ENCODE assay signal across 10 cellular contexts in the genomic region with DNA sequence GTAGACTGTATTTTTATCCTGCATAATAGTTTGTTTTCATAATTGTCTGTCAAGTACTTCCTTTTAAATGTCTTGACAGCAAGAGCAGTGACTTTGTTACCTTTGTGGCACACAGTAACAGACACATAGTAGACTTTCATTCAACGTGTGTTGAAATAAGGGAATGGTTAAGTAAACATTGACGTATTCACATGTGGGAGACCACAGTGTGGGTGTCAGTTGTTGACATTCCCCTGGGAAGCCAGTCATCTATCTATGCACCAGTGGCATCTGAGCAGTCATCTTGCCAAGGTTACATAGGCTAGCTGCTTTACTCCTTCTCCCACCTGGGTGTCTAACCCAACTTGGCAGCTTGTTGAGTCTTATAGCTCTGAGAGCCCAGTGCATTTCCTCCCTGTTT. TPM values are rescaled to one million over a fixed set of nuclear protein-coding genes. Genes with fewer than 3 reads are reported as not detected.
DNase-seq lines count a peak whose midpoint lies in the region; ATAC-seq and TF ChIP-seq lines count a peak whose summit lies in the region.
"Had no signal": no experiment of that assay in that cellular context is flagged by ENCODE, and none has a peak within 500 bp of the region (broad histone marks: within the 10 kb centered on the region; RNA-seq: fewer than 3 reads in every experiment).

No MANE protein-coding gene starts in this region.

- peaks cover 33% of the 10 kb centered on the region for H3K4me1 Mint-ChIP-seq in activated naive CD4-positive, alpha-beta T cell treated with anti-CD3 and anti-CD28 coated beads, Interleukin-2, amount 50 U/mL, for 24 hours
- H3K4me1 Mint-ChIP-seq in T-cell = peaks cover 23 to 41% (median 37%) of the 10 kb centered on the region in 3 donors
- peaks cover 13 to 14% of the 10 kb centered on the region in 2 donors for H3K4me1 Mint-ChIP-seq in stimulated activated naive B cell treated with anti-CD40 and anti-IgM and Interleukin-4, amounts not matched to agents 10 μg/mL and 1 μg/mL and 100 μg/mL, for 72 hours

- POLR2A ChIA-PET in T-cell (lab: Charles Lee) = no interaction called here

- TF ChIP-seq POLR2A in GM18505 (IDR thresholded peaks at IDR 0.05; ENCODE audit: borderline replicate concordance, extremely low read depth, insufficient read depth, insufficient read length) = no peak

- H3K27me3 Mint-ChIP-seq in activated naive CD4-positive, alpha-beta T cell treated with anti-CD3 and anti-CD28 coated beads, Interleukin-2, amount 50 U/mL, for 24 hours = no peaks in the 10 kb centered on the region
- peaks cover 0 to 2% of the 10 kb centered on the region in 2 donors for H3K27me3 Mint-ChIP-seq in T-cell
- peaks cover 0 to 4% of the 10 kb centered on the region in 2 donors for H3K27me3 Mint-ChIP-seq in stimulated activated naive B cell treated with anti-CD40 and anti-IgM and Interleukin-4, amounts not matched to agents 10 μg/mL and 1 μg/mL and 100 μg/mL, for 72 hours

- peak overlapping the region; percentile 99 for H3K27ac Mint-ChIP-seq in activated naive CD4-positive, alpha-beta T cell treated with anti-CD3 and anti-CD28 coated beads, Interleukin-2, amount 50 U/mL, for 24 hours
- peak overlapping the region; percentile 98 for H3K27ac Mint-ChIP-seq in T-cell
- peak overlapping the region; percentile 98 for H3K27ac Mint-ChIP-seq in stimulated activated naive B cell treated with anti-CD40 and anti-IgM and Interleukin-4, amounts not matched to agents 10 μg/mL and 1 μg/mL and 100 μg/mL, for 72 hours

- H3K4me3 Mint-ChIP-seq in activated naive CD4-positive, alpha-beta T cell treated with anti-CD3 and anti-CD28 coated beads, Interleukin-2, amount 50 U/mL, for 24 hours = peak overlapping the region; percentile 97
- H3K4me3 Mint-ChIP-seq in T-cell = peak overlapping the region; percentile 89 to 92 (median 89)
- peak overlapping the region; percentile 54 to 93 for H3K4me3 Mint-ChIP-seq in stimulated activated naive B cell treated with anti-CD40 and anti-IgM and Interleukin-4, amounts not matched to agents 10 μg/mL and 1 μg/mL and 100 μg/mL, for 72 hours

- H3K36me3 Mint-ChIP-seq in activated naive CD4-positive, alpha-beta T cell treated with anti-CD3 and anti-CD28 coated beads, Interleukin-2, amount 50 U/mL, for 24 hours = no peaks in the 10 kb centered on the region
- H3K36me3 Mint-ChIP-seq in T-cell = peaks cover 5% of the 10 kb centered on the region
- H3K36me3 Mint-ChIP-seq in stimulated activated naive B cell treated with anti-CD40 and anti-IgM and Interleukin-4, amounts not matched to agents 10 μg/mL and 1 μg/mL and 100 μg/mL, for 72 hours = peaks cover 2% of the 10 kb centered on the region in 2 donors

- H3K9me3 Mint-ChIP-seq in activated naive CD4-positive, alpha-beta T cell treated with anti-CD3 and anti-CD28 coated beads, Interleukin-2, amount 50 U/mL, for 24 hours = no peaks in the 10 kb centered on the region
- H3K9me3 Mint-ChIP-seq in T-cell = no peaks in the 10 kb centered on the region
- H3K9me3 Mint-ChIP-seq in stimulated activated naive B cell treated with anti-CD40 and anti-IgM and Interleukin-4, amounts not matched to agents 10 μg/mL and 1 μg/mL and 100 μg/mL, for 72 hours = no peaks in the 10 kb centered on the region

- no peak for ATAC-seq in T-cell (replicated peaks in 1 of 4)
- no peak for ATAC-seq in stimulated activated naive B cell treated with anti-CD40 and anti-IgM and Interleukin-4, amounts not matched to agents 10 μg/mL and 1 μg/mL and 100 μg/mL, for 72 hours (replicated peaks)
- no peak for ATAC-seq in GM18505 (IDR thresholded peaks at IDR 0.05; ENCODE audit: unreplicated experiment)

- no peak for DNase-seq in activated naive CD4-positive, alpha-beta T cell (lab: John Stamatoyannopoulos, UW)
- no peak for DNase-seq in T-cell
- DNase-seq in fibroblast of pulmonary artery (ENCODE audit: low read depth) = peak; percentile 3
- no peak for DNase-seq in stimulated activated naive B cell treated with anti-CD40 and anti-IgM and Interleukin-4, amounts not matched to agents 10 μg/mL and 1 μg/mL and 100 μg/mL, for 72 hours
- no peak for DNase-seq in retina
- no peak for DNase-seq in NCI-H187 (lab: John Stamatoyannopoulos, UW)
- DNase-seq: activated CD8-positive, alpha-beta memory T cell treated with anti-CD3 and anti-CD28 coated beads for 24 hours; dorsolateral prefrontal cortex had no signal

- no peak overlapping the region for H3K4me3 ChIP-seq in fibroblast of pulmonary artery (replicated peaks; ENCODE audit: low read depth, low read length)

- no peak for TF ChIP-seq CTCF in fibroblast of pulmonary artery (IDR thresholded peaks at IDR 0.05; ENCODE audit: low read length, missing control alignments)

- CTCF ChIA-PET in T-cell (lab: Charles Lee) = interaction anchor here in 1 of 2 donors (2.7 kb wide), 1 partner anchor 255 kb away, joined by 11 read pairs; no protein-coding TSS in a partner anchor

RNA-seq across cellular contexts. Expression of a gene that starts 1.4 kb away (rescaled TPM):
- total RNA-seq in T-cell = 10 to 100 TPM; 32.3 to 47.6 (median 45.3) TPM

RNA-seq across cellular contexts. Expression of a gene that starts 48.9 kb away (rescaled TPM):
- total RNA-seq in T-cell = 10 to 100 TPM; 15.8 to 18.9 (median 18.2) TPM
